ENCODE assay signal across 14 cellular contexts in genomic region chr5:14790931-14791330, GRCh38.
DNase-seq lines count a peak whose midpoint lies in the region; ATAC-seq and TF ChIP-seq lines count a peak whose summit lies in the region.
"Had no signal": no experiment of that assay in that cellular context is flagged by ENCODE, and none has a peak within 500 bp of the region (broad histone marks: within the 10 kb centered on the region; RNA-seq: fewer than 3 reads in every experiment).

No MANE protein-coding gene starts in this region.

- H3K9me2 ChIP-seq in hepatocyte (replicated peaks; ENCODE audit: insufficient read depth), result no peaks in the 10 kb centered on the region

- peaks cover 4% of the 10 kb centered on the region for H3K4me1 ChIP-seq in hepatocyte (ENCODE audit: insufficient read depth)
- H3K4me1 ChIP-seq in thoracic aorta (ENCODE audit: control insufficient read depth in 1 of 2, low read depth in 2 of 2), result peaks cover 9 to 35% of the 10 kb centered on the region in 2 donors

- no peak overlapping the region for H3K4me3 Mint-ChIP-seq in activated CD4-positive, alpha-beta T cell treated with anti-CD3 and anti-CD28 coated beads, Interleukin-2, amount 10 ng/mL, durations not matched to agents 7 days and 5 days
- H3K4me3 Mint-ChIP-seq in CD4-positive, alpha-beta T cell, result no peak overlapping the region
- H3K4me3 Mint-ChIP-seq in activated CD8-positive, alpha-beta T cell treated with anti-CD3 and anti-CD28 coated beads for 36 hours, result no peak overlapping the region
- no peak overlapping the region for H3K4me3 Mint-ChIP-seq in Calu3 (ENCODE audit: low read depth, unreplicated experiment)

- H3K27me3 Mint-ChIP-seq in activated CD4-positive, alpha-beta T cell treated with anti-CD3 and anti-CD28 coated beads, Interleukin-2, amount 10 ng/mL, durations not matched to agents 7 days and 5 days, result no peaks in the 10 kb centered on the region
- no peaks in the 10 kb centered on the region for H3K27me3 Mint-ChIP-seq in CD4-positive, alpha-beta T cell
- no peaks in the 10 kb centered on the region for H3K27me3 Mint-ChIP-seq in activated CD8-positive, alpha-beta T cell treated with anti-CD3 and anti-CD28 coated beads for 36 hours
- H3K27me3 Mint-ChIP-seq in Calu3 (ENCODE audit: unreplicated experiment), result no peaks in the 10 kb centered on the region

- 87% methylated on average over 5 of the region's 5 CpGs for WGBS in hepatocyte (ENCODE audit: low lambda C conversion rate, missing lambda C conversion rate)

- no peak overlapping the region for H3K27ac ChIP-seq in CD4-positive, alpha-beta T cell (ENCODE audit: low read depth, low read length)
- H3K27ac ChIP-seq in hepatocyte (peak overlapping the region; percentile 17), thoracic aorta (peak overlapping the region; percentile 56 to 62)
- H3K27ac ChIP-seq: 22Rv1 had no signal

- H4K20me1 ChIP-seq in hepatocyte (ENCODE audit: insufficient read depth, poor library complexity, severe bottlenecking), result no peaks in the 10 kb centered on the region

- peaks cover 37% of the 10 kb centered on the region for H3K4me1 Mint-ChIP-seq in activated CD4-positive, alpha-beta T cell treated with anti-CD3 and anti-CD28 coated beads, Interleukin-2, amount 10 ng/mL, durations not matched to agents 7 days and 5 days
- peaks cover 92% of the 10 kb centered on the region for H3K4me1 Mint-ChIP-seq in CD4-positive, alpha-beta T cell (ENCODE audit: low read depth)
- peaks cover 36% of the 10 kb centered on the region for H3K4me1 Mint-ChIP-seq in activated CD8-positive, alpha-beta T cell treated with anti-CD3 and anti-CD28 coated beads for 36 hours (ENCODE audit: low read depth)
- H3K4me1 Mint-ChIP-seq in Calu3 (ENCODE audit: low read depth, unreplicated experiment), result peaks cover 8% of the 10 kb centered on the region

- no TSS peak for BruUV-seq in Calu3 (replicated peaks; lab: Mats Ljungman, UMichigan)

- peak overlapping the region; percentile 21 for H3K27ac Mint-ChIP-seq in activated CD4-positive, alpha-beta T cell treated with anti-CD3 and anti-CD28 coated beads, Interleukin-2, amount 10 ng/mL, durations not matched to agents 7 days and 5 days
- H3K27ac Mint-ChIP-seq in CD4-positive, alpha-beta T cell, result peak overlapping the region; percentile 71
- no peak overlapping the region for H3K27ac Mint-ChIP-seq in activated CD8-positive, alpha-beta T cell treated with anti-CD3 and anti-CD28 coated beads for 36 hours
- H3K27ac Mint-ChIP-seq in Calu3 (ENCODE audit: unreplicated experiment), result no peak overlapping the region

- H3K27me3 ChIP-seq in CD4-positive, alpha-beta T cell (ENCODE audit: control insufficient read depth, insufficient read depth, low read length), result no peaks in the 10 kb centered on the region
- no peaks in the 10 kb centered on the region for H3K27me3 ChIP-seq in hepatocyte
- no peaks in the 10 kb centered on the region for H3K27me3 ChIP-seq in thoracic aorta (replicated peaks; ENCODE audit: insufficient read depth)

- CTCF ChIA-PET in activated CD4-positive, alpha-beta T cell treated with anti-CD3 and anti-CD28 coated beads, Interleukin-2, amount 10 ng/mL, durations not matched to agents 7 days and 5 days (lab: Charles Lee), result interaction anchor here (0.5 to 2.5 kb wide), 9 partner anchors 9 to 104 kb away, joined by 3 to 10 read pairs (median 4); no protein-coding TSS in a partner anchor
- CTCF ChIA-PET in CD4-positive, alpha-beta T cell (lab: Charles Lee), result interaction anchor here (1.5 kb wide), 1 partner anchor 9 kb away, joined by 4 read pairs; no protein-coding TSS in a partner anchor
- CTCF ChIA-PET in activated CD8-positive, alpha-beta T cell treated with anti-CD3 and anti-CD28 coated beads for 36 hours (lab: Charles Lee), result interaction anchor here (1.1 to 1.2 kb wide), 3 partner anchors 11 to 212 kb away, joined by 3 to 4 read pairs (median 3); no protein-coding TSS in a partner anchor
- CTCF ChIA-PET in Calu3 (lab: Charles Lee), result no interaction called here

- H2AFZ ChIP-seq in hepatocyte, result no peak overlapping the region

- no peak for TF ChIP-seq CTCF in CD4-positive, alpha-beta T cell (IDR thresholded peaks at IDR 0.05)
- TF ChIP-seq CTCF in hepatocyte (IDR thresholded peaks at IDR 0.05; ENCODE audit: poor library complexity) (no peak), thoracic aorta (IDR thresholded peaks at IDR 0.05) (no peak), Calu3 (IDR thresholded peaks at IDR 0.05; ENCODE audit: unreplicated experiment) (no peak)
- no peak for TF ChIP-seq CTCF in activated CD8-positive, alpha-beta T cell treated with anti-CD3 and anti-CD28 coated beads for 36 hours (IDR thresholded peaks at IDR 0.05)

- no peak overlapping the region for H3K4me2 ChIP-seq in hepatocyte

- intact Hi-C loops in CD4-positive, alpha-beta T cell (cut with DNase I, micrococcal nuclease), result no loop called here
- intact Hi-C loops in activated CD8-positive, alpha-beta T cell treated with anti-CD3 and anti-CD28 coated beads for 36 hours (cut with micrococcal nuclease), result no loop called here
- intact Hi-C loops in Calu3 (cut with micrococcal nuclease; ENCODE audit: unreplicated experiment), result no loop called here

- no peak for DNase-seq in activated CD4-positive, alpha-beta T cell treated with anti-CD3 and anti-CD28 coated beads, Interleukin-2, amount 10 ng/mL, durations not matched to agents 7 days and 5 days
- DNase-seq in activated CD4-positive, alpha-beta T cell treated with anti-CD3 and anti-CD28 coated beads, Interleukin-2, amount 50 U/mL, for 4 hours, result no peak
- no peak for DNase-seq in CD4-positive, alpha-beta T cell
- DNase-seq in hepatocyte (ENCODE audit: low spot score), result no peak
- DNase-seq in thoracic aorta (ENCODE audit: low spot score), result no peak
- no peak for DNase-seq in activated CD8-positive, alpha-beta T cell treated with anti-CD3 and anti-CD28 coated beads for 36 hours
- DNase-seq in Calu3, result no peak
- DNase-seq: CD8-positive, alpha-beta T cell; COR-L47; DND-41; GDM1 had no signal

- no peaks in the 10 kb centered on the region for H3K9me3 ChIP-seq in CD4-positive, alpha-beta T cell (ENCODE audit: control insufficient read depth, low read length)
- no peaks in the 10 kb centered on the region for H3K9me3 ChIP-seq in hepatocyte (ENCODE audit: low read depth)
- H3K9me3 ChIP-seq in thoracic aorta, result no peaks in the 10 kb centered on the region

- H3K4me3 ChIP-seq in hepatocyte (no peak overlapping the region), thoracic aorta (no peak overlapping the region)

- ATAC-seq in CD4-positive, alpha-beta T cell (ENCODE audit: poor library complexity), result no peak
- ATAC-seq in thoracic aorta (ENCODE audit: insufficient number of reproducible peaks, low FRiP score, low read depth) (no peak), HG03457 (IDR thresholded peaks at IDR 0.05; ENCODE audit: unreplicated experiment) (no peak)
- no peak for ATAC-seq in activated CD8-positive, alpha-beta T cell treated with anti-CD3 and anti-CD28 coated beads for 36 hours
- ATAC-seq: CD8-positive, alpha-beta T cell; HCT116 had no signal

- H3K36me3 ChIP-seq in hepatocyte (replicated peaks; ENCODE audit: insufficient read depth, low read depth) (no peaks in the 10 kb centered on the region), thoracic aorta (no peaks in the 10 kb centered on the region)

- no peaks in the 10 kb centered on the region for H3K79me2 ChIP-seq in hepatocyte

- POLR2A ChIA-PET in activated CD4-positive, alpha-beta T cell treated with anti-CD3 and anti-CD28 coated beads, Interleukin-2, amount 10 ng/mL, durations not matched to agents 7 days and 5 days (lab: Charles Lee), result no interaction called here
- POLR2A ChIA-PET in CD4-positive, alpha-beta T cell (lab: Charles Lee), result interaction anchor here (0.9 to 2.3 kb wide), 2 partner anchors 9 to 19 kb away, joined by 3 to 9 read pairs; no protein-coding TSS in a partner anchor
- POLR2A ChIA-PET in activated CD8-positive, alpha-beta T cell treated with anti-CD3 and anti-CD28 coated beads for 36 hours (lab: Charles Lee), result no interaction called here

- peaks cover 25% of the 10 kb centered on the region for H3K36me3 Mint-ChIP-seq in activated CD4-positive, alpha-beta T cell treated with anti-CD3 and anti-CD28 coated beads, Interleukin-2, amount 10 ng/mL, durations not matched to agents 7 days and 5 days (ENCODE audit: low read depth)
- peaks cover 30% of the 10 kb centered on the region for H3K36me3 Mint-ChIP-seq in CD4-positive, alpha-beta T cell (ENCODE audit: low read depth)
- H3K36me3 Mint-ChIP-seq in activated CD8-positive, alpha-beta T cell treated with anti-CD3 and anti-CD28 coated beads for 36 hours (ENCODE audit: low read depth), result peaks cover 24% of the 10 kb centered on the region
- H3K36me3 Mint-ChIP-seq in Calu3 (ENCODE audit: insufficient read depth, unreplicated experiment), result no peaks in the 10 kb centered on the region

- H3K9me3 Mint-ChIP-seq in activated CD4-positive, alpha-beta T cell treated with anti-CD3 and anti-CD28 coated beads, Interleukin-2, amount 10 ng/mL, durations not matched to agents 7 days and 5 days, result peaks cover 2% of the 10 kb centered on the region
- no peaks in the 10 kb centered on the region for H3K9me3 Mint-ChIP-seq in CD4-positive, alpha-beta T cell
- no peaks in the 10 kb centered on the region for H3K9me3 Mint-ChIP-seq in activated CD8-positive, alpha-beta T cell treated with anti-CD3 and anti-CD28 coated beads for 36 hours
- no peaks in the 10 kb centered on the region for H3K9me3 Mint-ChIP-seq in Calu3 (ENCODE audit: low read depth, unreplicated experiment)
- H3K9me3 Mint-ChIP-seq: CD8-positive, alpha-beta T cell had no signal

Comparison
In these comparisons a context has a peak if more than half of its experiments do, and no peak if none do; other contexts are left out.
1. H3K27ac Mint-ChIP-seq: peak in activated CD4-positive, alpha-beta T cell treated with anti-CD3 and anti-CD28 coated beads, Interleukin-2, amount 10 ng/mL, durations not matched to agents 7 days and 5 days (single experiment) and CD4-positive, alpha-beta T cell (single experiment); none in activated CD8-positive, alpha-beta T cell treated with anti-CD3 and anti-CD28 coated beads for 36 hours (single experiment) and Calu3 (single experiment).